8 cellular contexts compared by ENCODE assay signal in the genomic region with DNA sequence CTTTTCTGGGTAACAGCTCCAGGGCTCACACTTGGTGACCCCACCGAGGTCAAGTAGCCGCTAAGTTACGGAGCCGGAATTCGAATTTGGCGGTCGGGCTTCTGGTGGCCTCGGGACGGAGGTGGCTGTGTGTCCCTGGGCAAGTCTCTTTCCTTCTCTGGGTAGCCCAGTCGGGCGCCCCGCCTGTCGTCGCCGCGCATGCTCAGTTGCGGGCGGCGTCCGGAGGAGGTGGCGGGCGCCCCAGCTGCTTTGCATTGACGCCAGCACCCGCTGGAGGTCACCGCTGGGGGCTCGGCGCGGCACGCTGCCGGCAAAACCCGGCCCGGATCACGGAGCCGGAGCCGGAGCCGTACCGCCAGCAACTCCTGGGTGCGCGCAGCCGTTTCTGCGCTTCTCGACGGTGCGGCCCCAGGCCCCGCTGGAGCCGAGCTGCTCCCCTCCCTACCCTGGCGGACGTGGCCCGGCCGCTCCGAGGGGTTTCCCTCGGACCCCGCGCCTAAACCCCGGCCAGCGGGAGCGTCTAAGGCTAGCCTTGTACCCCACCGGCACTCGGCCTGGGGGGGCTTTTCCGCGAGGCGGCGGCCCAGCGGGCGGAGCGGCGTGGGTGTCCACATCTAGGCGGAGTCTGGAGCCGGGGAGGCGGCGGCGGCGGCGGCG. TPM values are rescaled to one million over a fixed set of nuclear protein-coding genes. Genes with fewer than 3 reads are reported as not detected.
DNase-seq lines count a peak whose midpoint lies in the region; ATAC-seq, FAIRE-seq and TF ChIP-seq lines count a peak whose summit lies in the region.

No MANE protein-coding gene starts in this region.

- peak; percentile 58 for TF ChIP-seq POLR2A in right lobe of liver (IDR thresholded peaks at IDR 0.05)

- peak; percentile 91 for DNase-seq in GM19239 (ENCODE audit: insufficient read length, low spot score)
- DNase-seq in NCI-H524 treated with DMSO at 0.1 percent for 48 hours (lab: John Stamatoyannopoulos, UW), result peak; percentile 64
- DNase-seq in activated CD4-positive, alpha-beta T cell treated with anti-CD3 and anti-CD28 coated beads, Interleukin-2, amount 10 ng/mL, durations not matched to agents 24 days and 14 days, result peak; percentile 99
- DNase-seq in right lobe of liver, result peak; percentile 97
- DNase-seq in stimulated activated CD4-positive, alpha-beta T cell treated with anti-CD3 and anti-CD28 coated beads, Interleukin-4, amount 100 ng/mL, for 24 hours, result peak; percentile 95

- peak overlapping the region; percentile 91 for H3K4me3 ChIP-seq in BLaER1
- peak overlapping the region; percentile 69 to 95 (median 75) for H3K4me3 ChIP-seq in right lobe of liver

- H3K27ac ChIP-seq in BLaER1 (peak overlapping the region; percentile 79), right lobe of liver (peak overlapping the region; percentile 96 to 97 (median 96))

- H3K9me3 ChIP-seq in BLaER1, result no peaks in the 10 kb centered on the region
- no peaks in the 10 kb centered on the region for H3K9me3 ChIP-seq in right lobe of liver

- H3K4me2 ChIP-seq in BLaER1, result peak overlapping the region; percentile 83

- peaks cover 7% of the 10 kb centered on the region for H3K36me3 Mint-ChIP-seq in activated CD4-positive, alpha-beta T cell treated with anti-CD3 and anti-CD28 coated beads, Interleukin-2, amount 10 ng/mL, durations not matched to agents 24 days and 14 days (ENCODE audit: low read depth)
- peaks cover 9% of the 10 kb centered on the region for H3K36me3 Mint-ChIP-seq in dendritic cell treated with granulocyte-macrophage colony-stimulating factor and Interleukin-4, amounts not matched to agents 40 ng/mL and 50 ng/mL, for 4 days (ENCODE audit: low read depth)

- H3K9ac ChIP-seq in BLaER1, result peak overlapping the region; percentile 83

- peak; percentile 10 to 52 (median 28) for TF ChIP-seq CTCF in right lobe of liver (IDR thresholded peaks at IDR 0.05)

- no peaks in the 10 kb centered on the region for H3K9me3 Mint-ChIP-seq in activated CD4-positive, alpha-beta T cell treated with anti-CD3 and anti-CD28 coated beads, Interleukin-2, amount 10 ng/mL, durations not matched to agents 24 days and 14 days
- H3K9me3 Mint-ChIP-seq in dendritic cell treated with granulocyte-macrophage colony-stimulating factor and Interleukin-4, amounts not matched to agents 40 ng/mL and 50 ng/mL, for 4 days, result no peaks in the 10 kb centered on the region

- intact Hi-C loops in activated CD4-positive, alpha-beta T cell treated with anti-CD3 and anti-CD28 coated beads, Interleukin-2, amount 10 ng/mL, durations not matched to agents 24 days and 14 days (cut with micrococcal nuclease), result loop anchor here (1.0 to 10.0 kb wide), 6 partner anchors 51 to 811 kb away; a partner anchor contains a TSS
- intact Hi-C loops in dendritic cell treated with granulocyte-macrophage colony-stimulating factor and Interleukin-4, amounts not matched to agents 40 ng/mL and 50 ng/mL, for 4 days (cut with micrococcal nuclease), result loop anchor here (2.0 to 10.0 kb wide), 4 partner anchors 24 to 346 kb away; no protein-coding TSS in a partner anchor
- intact Hi-C loops in right lobe of liver (cut with DNase I), result no loop called here

- peak; percentile 51 for ATAC-seq in HG03442 (IDR thresholded peaks at IDR 0.05; ENCODE audit: unreplicated experiment)
- ATAC-seq in right lobe of liver, result peak; percentile 72 to 85 (median 78)

- FAIRE-seq in GM19239 (lab: Jason Lieb, UNC), result no peak

- peak overlapping the region; percentile 96 for H3K27ac Mint-ChIP-seq in activated CD4-positive, alpha-beta T cell treated with anti-CD3 and anti-CD28 coated beads, Interleukin-2, amount 10 ng/mL, durations not matched to agents 24 days and 14 days
- peak overlapping the region; percentile 84 for H3K27ac Mint-ChIP-seq in dendritic cell treated with granulocyte-macrophage colony-stimulating factor and Interleukin-4, amounts not matched to agents 40 ng/mL and 50 ng/mL, for 4 days

- H3K4me1 Mint-ChIP-seq in activated CD4-positive, alpha-beta T cell treated with anti-CD3 and anti-CD28 coated beads, Interleukin-2, amount 10 ng/mL, durations not matched to agents 24 days and 14 days, result peaks cover 39% of the 10 kb centered on the region
- H3K4me1 Mint-ChIP-seq in dendritic cell treated with granulocyte-macrophage colony-stimulating factor and Interleukin-4, amounts not matched to agents 40 ng/mL and 50 ng/mL, for 4 days (ENCODE audit: low read depth), result peaks cover 28% of the 10 kb centered on the region

- peaks cover 31% of the 10 kb centered on the region for H3K4me1 ChIP-seq in BLaER1
- H3K4me1 ChIP-seq in right lobe of liver, result peaks cover 4 to 32% (median 7%) of the 10 kb centered on the region in 4 donors

- H3K4me3 Mint-ChIP-seq in activated CD4-positive, alpha-beta T cell treated with anti-CD3 and anti-CD28 coated beads, Interleukin-2, amount 10 ng/mL, durations not matched to agents 24 days and 14 days, result peak overlapping the region; percentile 88
- peak overlapping the region; percentile 97 for H3K4me3 Mint-ChIP-seq in dendritic cell treated with granulocyte-macrophage colony-stimulating factor and Interleukin-4, amounts not matched to agents 40 ng/mL and 50 ng/mL, for 4 days

- WGBS in right lobe of liver (ENCODE audit: insufficient coverage, low coverage, low lambda C conversion rate, missing lambda C conversion rate), result 0% methylated on average over 18 of the region's 75 CpGs

- H3K27me3 Mint-ChIP-seq in activated CD4-positive, alpha-beta T cell treated with anti-CD3 and anti-CD28 coated beads, Interleukin-2, amount 10 ng/mL, durations not matched to agents 24 days and 14 days, result peaks cover 12% of the 10 kb centered on the region
- peaks cover 16% of the 10 kb centered on the region for H3K27me3 Mint-ChIP-seq in dendritic cell treated with granulocyte-macrophage colony-stimulating factor and Interleukin-4, amounts not matched to agents 40 ng/mL and 50 ng/mL, for 4 days

- no peaks in the 10 kb centered on the region for H3K36me3 ChIP-seq in BLaER1
- H3K36me3 ChIP-seq in right lobe of liver, result no peaks in the 10 kb centered on the region

- H3K27me3 ChIP-seq in BLaER1 (peaks cover 52% of the 10 kb centered on the region), right lobe of liver (no peaks in the 10 kb centered on the region)

- H4K20me1 ChIP-seq in BLaER1, result peaks cover 48% of the 10 kb centered on the region

RNA-seq across cellular contexts. Expression of a gene that starts 0.5 kb away (rescaled TPM):
- total RNA-seq in activated CD4-positive, alpha-beta T cell treated with anti-CD3 and anti-CD28 coated beads, Interleukin-2, amount 10 ng/mL, durations not matched to agents 24 days and 14 days, result 18.5 and 21.1 TPM in 2 replicates
- total RNA-seq in right lobe of liver, result 10 to 100 TPM; 32.7 to 40.5 (median 37.4) TPM

Comparison
In these comparisons a context has a peak if more than half of its experiments do, and no peak if none do; other contexts are left out.
1. Peak in every context shown above with its lines: DNase-seq, ATAC-seq, H3K4me3 ChIP-seq and H3K27ac ChIP-seq.
2. intact Hi-C loops: an anchor here in activated CD4-positive, alpha-beta T cell treated with anti-CD3 and anti-CD28 coated beads, Interleukin-2, amount 10 ng/mL, durations not matched to agents 24 days and 14 days (1.0 to 10.0 kb wide) and dendritic cell treated with granulocyte-macrophage colony-stimulating factor and Interleukin-4, amounts not matched to agents 40 ng/mL and 50 ng/mL, for 4 days (2.0 to 10.0 kb wide); none called in right lobe of liver.